Comparison of ENCODE assay signal across 8 cellular contexts in the genomic region with DNA sequence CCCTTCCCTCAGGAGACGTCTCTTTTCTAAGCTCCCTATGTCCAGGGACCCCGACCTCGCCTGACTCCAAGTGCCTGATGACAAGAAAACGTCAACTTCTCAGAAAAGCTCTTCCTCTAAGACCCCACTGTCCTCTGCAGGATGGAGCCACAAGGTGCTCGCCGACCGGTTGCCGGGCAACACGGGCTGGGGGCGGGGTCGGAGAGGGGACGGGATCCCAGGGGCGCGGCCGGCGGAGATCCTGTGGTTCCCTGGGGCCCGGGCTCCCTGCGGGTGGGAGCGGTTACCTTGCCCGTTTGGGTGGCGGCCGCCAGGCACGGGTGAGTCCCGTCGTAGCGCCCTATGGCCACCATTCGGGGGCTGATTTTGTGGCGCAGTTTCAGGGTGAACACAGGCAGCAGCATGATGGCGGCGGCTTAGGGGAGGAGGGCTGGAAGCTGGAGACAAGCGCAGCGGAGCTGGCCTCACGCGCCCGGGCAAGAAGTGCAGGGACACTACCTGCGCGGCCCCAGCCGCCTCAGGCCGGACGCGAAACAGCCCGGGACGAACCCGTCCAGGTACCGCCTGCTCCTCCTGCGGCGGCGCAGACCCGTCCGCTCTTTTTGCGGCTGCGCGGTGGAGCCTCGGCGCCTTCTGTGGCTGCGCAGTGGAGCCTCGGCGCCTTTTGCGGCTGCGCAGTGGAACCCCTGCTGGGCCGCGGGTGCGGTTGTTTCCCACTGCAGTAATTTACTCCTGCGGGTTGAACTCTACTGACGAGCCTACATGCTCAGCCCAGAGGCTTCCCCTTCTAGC. TPM values are rescaled to one million over a fixed set of nuclear protein-coding genes. Genes with fewer than 3 reads are reported as not detected.
DNase-seq lines count a peak whose midpoint lies in the region; ATAC-seq and TF ChIP-seq lines count a peak whose summit lies in the region.

A gene with protein sequence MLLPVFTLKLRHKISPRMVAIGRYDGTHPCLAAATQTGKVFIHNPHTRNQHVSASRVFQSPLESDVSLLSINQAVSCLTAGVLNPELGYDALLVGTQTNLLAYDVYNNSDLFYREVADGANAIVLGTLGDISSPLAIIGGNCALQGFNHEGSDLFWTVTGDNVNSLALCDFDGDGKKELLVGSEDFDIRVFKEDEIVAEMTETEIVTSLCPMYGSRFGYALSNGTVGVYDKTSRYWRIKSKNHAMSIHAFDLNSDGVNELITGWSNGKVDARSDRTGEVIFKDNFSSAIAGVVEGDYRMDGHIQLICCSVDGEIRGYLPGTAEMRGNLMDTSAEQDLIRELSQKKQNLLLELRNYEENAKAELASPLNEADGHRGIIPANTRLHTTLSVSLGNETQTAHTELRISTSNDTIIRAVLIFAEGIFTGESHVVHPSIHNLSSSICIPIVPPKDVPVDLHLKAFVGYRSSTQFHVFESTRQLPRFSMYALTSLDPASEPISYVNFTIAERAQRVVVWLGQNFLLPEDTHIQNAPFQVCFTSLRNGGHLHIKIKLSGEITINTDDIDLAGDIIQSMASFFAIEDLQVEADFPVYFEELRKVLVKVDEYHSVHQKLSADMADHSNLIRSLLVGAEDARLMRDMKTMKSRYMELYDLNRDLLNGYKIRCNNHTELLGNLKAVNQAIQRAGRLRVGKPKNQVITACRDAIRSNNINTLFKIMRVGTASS (minus strand): TSS at position 566 of the 792 bp plus-strand sequence. CDS start 162 bp downstream, at position 404.

- no peak for TF ChIP-seq CTCF in GM12875 (IDR thresholded peaks at IDR 0.05; ENCODE audit: borderline replicate concordance, insufficient read depth, low read depth, low read length)
- TF ChIP-seq CTCF in tibial nerve (IDR thresholded peaks at IDR 0.05): peak in 2 of 5 experiments; percentile 52 to 56

- H2AK5ac ChIP-seq in trophoblast cell (ENCODE audit: low read length): peak within 1 kb of the TSS; percentile 61

- 0 to 1% (median 0%) methylated on average over 59 to 65 of the region's 65 CpGs for WGBS in adipose tissue, 3 donors
- WGBS in trophoblast cell (ENCODE audit: extremely low coverage, insufficient coverage, insufficient read length): no CpG with 5 or more reads among the region's 65 CpGs
- WGBS in tibial nerve, 2 donors: 0 to 1% methylated on average over 48 to 62 of the region's 65 CpGs

- CTCF ChIA-PET in T-cell (lab: Charles Lee): interaction anchor here in 1 of 2 donors (1.0 kb wide), 1 partner anchor 182 kb away, joined by 4 read pairs; no protein-coding TSS in a partner anchor

- H3K23ac ChIP-seq in trophoblast cell (ENCODE audit: low read length): no peak within 1 kb of the TSS

- intact Hi-C loops in cardiac septum (cut with DNase I): loop anchor here (5.0 kb wide), 1 partner anchor 88 kb away; a partner anchor contains a TSS

- H3K27me3 Mint-ChIP-seq in T-cell: no peaks in the 10 kb centered on the region

- no peaks in the 10 kb centered on the region for H3K27me3 ChIP-seq in trophoblast cell (ENCODE audit: insufficient read depth, low read length)
- no peaks in the 10 kb centered on the region for H3K27me3 ChIP-seq in tibial nerve

- H3K4me2 ChIP-seq in trophoblast cell (ENCODE audit: low read length): peak within 1 kb of the TSS; percentile 87

- TF ChIP-seq EP300 in tibial nerve (IDR thresholded peaks at IDR 0.05): peak; percentile 69 to 98

- TF ChIP-seq POLR2A in tibial nerve (IDR thresholded peaks at IDR 0.05): peak; percentile 91 to 95

- no peaks in the 10 kb centered on the region for H3K9me3 Mint-ChIP-seq in T-cell

- H3K79me2 ChIP-seq in trophoblast cell (ENCODE audit: control insufficient read depth, insufficient read depth, low read length, poor library complexity): peaks cover 4% of the 10 kb centered on the region

- H2BK5ac ChIP-seq in trophoblast cell (ENCODE audit: low read depth, low read length, poor library complexity): peak within 1 kb of the TSS; percentile 83

- peak within 1 kb of the TSS; percentile 91 for H2BK120ac ChIP-seq in trophoblast cell (ENCODE audit: insufficient read depth, low read length, poor library complexity)

- H3K4me3 ChIP-seq in GM12875 (ENCODE audit: low read depth, low read length) (peak within 1 kb of the TSS; percentile 62), trophoblast cell (ENCODE audit: low read depth, low read length) (peak within 1 kb of the TSS; percentile 93), tibial nerve (peak within 1 kb of the TSS; percentile 86 to 99 (median 94))

- H3K27ac Mint-ChIP-seq in T-cell: peak within 1 kb of the TSS; percentile 92 to 94

- H3K14ac ChIP-seq in trophoblast cell (ENCODE audit: low read length): peak within 1 kb of the TSS; percentile 98

- peak within 1 kb of the TSS; percentile 51 for H2BK12ac ChIP-seq in trophoblast cell (ENCODE audit: low read length)

- H3K36me3 ChIP-seq in trophoblast cell (ENCODE audit: control insufficient read depth in 1 of 2, insufficient read depth in 2 of 2, low read length in 2 of 2) (no peaks in the 10 kb centered on the region), tibial nerve (no peaks in the 10 kb centered on the region)

- H3K36me3 Mint-ChIP-seq in T-cell: no peaks in the 10 kb centered on the region

- H4K12ac ChIP-seq in trophoblast cell (ENCODE audit: low read depth, low read length): peak within 1 kb of the TSS; percentile 99

- peak within 1 kb of the TSS; percentile 95 for H3K18ac ChIP-seq in trophoblast cell (ENCODE audit: low read length)

- peaks cover 6% of the 10 kb centered on the region for H3K79me1 ChIP-seq in trophoblast cell (ENCODE audit: low read length)

- no peaks in the 10 kb centered on the region for H3K9me3 ChIP-seq in trophoblast cell (ENCODE audit: insufficient read depth, low read depth, low read length)
- no peaks in the 10 kb centered on the region for H3K9me3 ChIP-seq in tibial nerve

- DNase-seq in NCI-H1417 (lab: John Stamatoyannopoulos, UW): peak; percentile 86 to 92 (median 89)
- peak; percentile 82 to 94 (median 89) for DNase-seq in T-cell
- DNase-seq in cardiac septum (ENCODE audit: low spot score): peak; percentile 94
- DNase-seq in trophoblast cell: peak; percentile 97 to 99
- DNase-seq in tibial nerve (ENCODE audit: low spot score in 2 of 2): peak; percentile 73 to 76

- H3K9ac ChIP-seq in trophoblast cell (ENCODE audit: low read length): peak within 1 kb of the TSS; percentile 83

- H4K8ac ChIP-seq in trophoblast cell (ENCODE audit: low read depth, low read length): peak within 1 kb of the TSS; percentile 99

- peaks cover 45 to 54% (median 51%) of the 10 kb centered on the region in 3 donors for H3K4me1 Mint-ChIP-seq in T-cell

- H3K4me1 ChIP-seq in trophoblast cell (ENCODE audit: control insufficient read depth in 1 of 2, insufficient read depth in 2 of 2, low read length in 2 of 2): peaks cover 0 to 7% of the 10 kb centered on the region in 2 experiments
- peaks cover 0 to 53% (median 7%) of the 10 kb centered on the region in 4 donors for H3K4me1 ChIP-seq in tibial nerve

- peak; percentile 85 for ATAC-seq in HG02763 (IDR thresholded peaks at IDR 0.05; ENCODE audit: unreplicated experiment)
- ATAC-seq in T-cell (replicated peaks in 1 of 4): peak; percentile 87 to 90 (median 87)

- POLR2A ChIA-PET in T-cell (lab: Charles Lee): interaction anchor here in 1 of 2 donors (0.6 kb wide), 1 partner anchor 68 kb away, joined by 4 read pairs; a partner anchor contains a TSS

- H2AFZ ChIP-seq in trophoblast cell (ENCODE audit: insufficient read depth, low read length, poor library complexity): peak within 1 kb of the TSS; percentile 97

- peak within 1 kb of the TSS; percentile 82 to 86 (median 83) for H3K4me3 Mint-ChIP-seq in T-cell

- H3K4ac ChIP-seq in trophoblast cell (ENCODE audit: low read depth, low read length): peak within 1 kb of the TSS; percentile 60

- H4K91ac ChIP-seq in trophoblast cell (ENCODE audit: low read depth, low read length): peak within 1 kb of the TSS; percentile 92

- no peak within 1 kb of the TSS for H3K27ac ChIP-seq in adipose tissue (ENCODE audit: low read depth, low read length)
- peak within 1 kb of the TSS; percentile 83 for H3K27ac ChIP-seq in trophoblast cell (ENCODE audit: low read depth, low read length)
- H3K27ac ChIP-seq in tibial nerve: peak within 1 kb of the TSS; percentile 88 to 98 (median 93)

RNA-seq across cellular contexts. Expression of the gene that starts here (rescaled TPM):
- total RNA-seq in T-cell: 10 to 100 TPM; 63.1 to 84.6 (median 76.6) TPM
- polyA plus RNA-seq in adipose tissue: 10 to 100 TPM; 12.8 to 38.9 (median 21.3) TPM
- 43.7 TPM for total RNA-seq in cardiac septum
- polyA plus RNA-seq in trophoblast cell (2013): 17.5 and 17.9 TPM in 2 replicates
- 100 to 1,000 TPM in 3 of 4 donors, 10 to 100 TPM in 1; 79.8 to 144 (median 120) TPM for total RNA-seq in tibial nerve
